Comparison of ENCODE assay signal across 1 cellular context in genomic region chr2:152452256-152452973, GRCh38.
TF ChIP-seq lines count a peak whose summit lies in the region.

No MANE protein-coding gene starts in this region.

TF ChIP-seq in HepG2, 621 proteins besides CTCF, POLR2A, EP300 and RAD21:
- no peak for TF ChIP-seq RORA (CRISPR knock-in tag; IDR thresholded peaks at IDR 0.05)
- no peak for TF ChIP-seq ZSCAN22 (CRISPR knock-in tag; IDR thresholded peaks at IDR 0.05)
- TF ChIP-seq ESRRA (CRISPR knock-in tag; IDR thresholded peaks at IDR 0.05; ENCODE audit: low read depth) = no peak
- TF ChIP-seq POGZ (CRISPR knock-in tag; IDR thresholded peaks at IDR 0.05) = 0 out of 2 replicates have a peak, but pooled peaks have one; percentile 18
- TF ChIP-seq SALL2 (CRISPR knock-in tag; IDR thresholded peaks at IDR 0.05) = 0 out of 2 replicates have a peak, but pooled peaks have one; percentile 33
- no peak for TF ChIP-seq TRIM24 (CRISPR knock-in tag; IDR thresholded peaks at IDR 0.05)
- TF ChIP-seq MXI1 (IDR thresholded peaks at IDR 0.05; ENCODE audit: borderline replicate concordance, low read depth, low read length) = no peak
- 0 out of 2 replicates have a peak, but pooled peaks have one; percentile 17 for TF ChIP-seq SP4 (CRISPR knock-in tag; IDR thresholded peaks at IDR 0.05)
- no peak for TF ChIP-seq KLF11 (CRISPR knock-in tag; IDR thresholded peaks at IDR 0.05)
- 0 out of 2 replicates have a peak, but pooled peaks have one; percentile 16 for TF ChIP-seq HOMEZ (CRISPR knock-in tag; IDR thresholded peaks at IDR 0.05; ENCODE audit: low read depth)
